ENCODE assay signal across 8 cellular contexts in genomic region chr16:569445-570254, GRCh38. TPM values are rescaled to one million over a fixed set of nuclear protein-coding genes. Genes with fewer than 3 reads are reported as not detected.
DNase-seq lines count a peak whose midpoint lies in the region; ATAC-seq and TF ChIP-seq lines count a peak whose summit lies in the region.

PIGQ (plus strand) TSS chr16:569968; CDS start chr16:574075, 4,107 bp downstream.

- H3K79me2 ChIP-seq in DND-41 (ENCODE audit: insufficient read depth, low read length), result peaks cover 43% of the 10 kb centered on the region
- no peaks in the 10 kb centered on the region for H3K79me2 ChIP-seq in OCI-LY1 (ENCODE audit: insufficient read depth, low read length)

- no peaks in the 10 kb centered on the region for H3F3A ChIP-seq in OCI-LY1 (ENCODE audit: insufficient read depth, low read length)

- DNase-seq in DND-41 (peak; percentile 79), HCEC 1CT (peak; percentile 47), activated T-helper 1 cell treated with Interleukin-2 at 50 U/mL for 16 hours (ENCODE audit: low read depth) (peak; percentile 59)
- peak; percentile 34 to 53 for DNase-seq in stimulated activated CD8-positive, alpha-beta memory T cell treated with anti-CD3 and anti-CD28 coated beads, Interleukin-7, amount 100 ng/mL, for 48 hours (ENCODE audit: extremely low read depth in 1 of 2, low read depth in 1 of 2)

- H3K9ac ChIP-seq in DND-41 (ENCODE audit: low read depth, low read length) (peak within 1 kb of the TSS; percentile 93), OCI-LY1 (ENCODE audit: low read length) (peak within 1 kb of the TSS; percentile 93)

- H3K4me3 ChIP-seq in DND-41 (ENCODE audit: low read depth in 1 of 2, low read length in 2 of 2) (peak within 1 kb of the TSS; percentile 99 to 100), OCI-LY1 (ENCODE audit: low read depth, low read length, poor library complexity, severe bottlenecking) (peak within 1 kb of the TSS; percentile 97), muscle layer of duodenum (ENCODE audit: low read depth in 1 of 2, low read length in 2 of 2) (peak within 1 kb of the TSS; percentile 74 to 92)

- no peaks in the 10 kb centered on the region for H3K9me3 ChIP-seq in DND-41 (ENCODE audit: insufficient read depth, low read length, severe bottlenecking)
- no peaks in the 10 kb centered on the region for H3K9me3 ChIP-seq in OCI-LY1 (ENCODE audit: low read length)
- no peaks in the 10 kb centered on the region for H3K9me3 ChIP-seq in muscle layer of duodenum (ENCODE audit: control insufficient read depth in 1 of 2, low read length in 2 of 2)

- peaks cover 23% of the 10 kb centered on the region for H3K36me3 ChIP-seq in DND-41 (ENCODE audit: insufficient read depth, low read length)
- no peaks in the 10 kb centered on the region for H3K36me3 ChIP-seq in OCI-LY1 (ENCODE audit: insufficient read depth, low read length)
- H3K36me3 ChIP-seq in muscle layer of duodenum (ENCODE audit: control insufficient read depth in 1 of 2, insufficient read depth in 2 of 2, low read length in 2 of 2), result peaks cover 0 to 17% of the 10 kb centered on the region in 2 donors

- peaks cover 26% of the 10 kb centered on the region for H4K20me1 ChIP-seq in DND-41 (ENCODE audit: insufficient read depth, low read length)
- H4K20me1 ChIP-seq in OCI-LY1 (ENCODE audit: insufficient read depth, low read length), result no peaks in the 10 kb centered on the region

- H3K4me1 ChIP-seq in DND-41 (ENCODE audit: insufficient read depth, low read length) (peaks cover 49% of the 10 kb centered on the region), OCI-LY1 (ENCODE audit: insufficient read depth, low read length, severe bottlenecking) (peaks cover 31% of the 10 kb centered on the region), muscle layer of duodenum (ENCODE audit: control insufficient read depth in 1 of 2, insufficient read depth in 2 of 2, low read length in 2 of 2) (peaks cover 10 to 40% of the 10 kb centered on the region in 2 donors)

- H3K27me3 ChIP-seq in DND-41 (ENCODE audit: insufficient read depth, low read length, poor library complexity), result no peaks in the 10 kb centered on the region
- H3K27me3 ChIP-seq in OCI-LY1 (ENCODE audit: insufficient read depth, low read length), result no peaks in the 10 kb centered on the region; the same call in 1 of the 2 replicates
- no peaks in the 10 kb centered on the region for H3K27me3 ChIP-seq in muscle layer of duodenum (ENCODE audit: low read depth, low read length)

- H3K4me2 ChIP-seq in DND-41 (ENCODE audit: insufficient read depth, low read length) (peak within 1 kb of the TSS; percentile 95), OCI-LY1 (ENCODE audit: low read length) (peak within 1 kb of the TSS; percentile 79)

- ATAC-seq in DND-41 (ENCODE audit: insufficient read depth, low read depth), result peak; percentile 75
- peak; percentile 24 for ATAC-seq in esophagus mucosa
- no peak for ATAC-seq in GM21360 (IDR thresholded peaks at IDR 0.05; ENCODE audit: unreplicated experiment)

- H3K9me2 ChIP-seq in OCI-LY1 (ENCODE audit: low read depth, low read length), result no peaks in the 10 kb centered on the region

- H3K27ac ChIP-seq in DND-41 (ENCODE audit: low read length) (peak within 1 kb of the TSS; percentile 90), OCI-LY1 (ENCODE audit: low read depth, low read length, poor library complexity, severe bottlenecking) (no peak within 1 kb of the TSS), muscle layer of duodenum (ENCODE audit: low read length) (peak within 1 kb of the TSS; percentile 60)

- TF ChIP-seq CTCF in DND-41 (IDR thresholded peaks at IDR 0.05; ENCODE audit: borderline replicate concordance, extremely low read depth, low read length, poor library complexity, severe bottlenecking), result no peak
- no peak for TF ChIP-seq CTCF in OCI-LY1 (IDR thresholded peaks at IDR 0.05; ENCODE audit: low read length)

- H2AFZ ChIP-seq in DND-41 (ENCODE audit: low read depth, low read length), result peak within 1 kb of the TSS; percentile 93
- no peak within 1 kb of the TSS for H2AFZ ChIP-seq in OCI-LY1 (ENCODE audit: low read length)

RNA-seq across cellular contexts. Expression of gene PIGQ, which starts in this region (rescaled TPM):
- total RNA-seq in esophagus mucosa, result 21.0 TPM
